18 cellular contexts compared by ENCODE assay signal in genomic region chr12:127121494-127122070, GRCh38.
"Had no signal": no experiment of that assay in that cellular context is flagged by ENCODE, and none has a peak within 500 bp of the region (broad histone marks: within the 10 kb centered on the region; RNA-seq: fewer than 3 reads in every experiment).

No MANE protein-coding gene starts in this region.

- H3K4me2 ChIP-seq: hepatocyte had no signal

- H3K27ac ChIP-seq: coronary artery, dorsolateral prefrontal cortex, esophagus muscularis mucosa, gastroesophageal sphincter, heart left ventricle, hepatocyte, left lung, lower lobe of right lung had no signal

- H3K4me3 Mint-ChIP-seq: mesothelial cell of epicardium had no signal

- H3K79me2 ChIP-seq: hepatocyte had no signal

- H3K4me3 ChIP-seq: coronary artery, dorsolateral prefrontal cortex, esophagus muscularis mucosa, gastroesophageal sphincter, heart left ventricle, hepatocyte, left lung, lower lobe of right lung, mucosa of descending colon had no signal

- H3K4me1 ChIP-seq: gastroesophageal sphincter, left lung, lower lobe of right lung had no signal

- H3K4me1 Mint-ChIP-seq: mesothelial cell of epicardium had no signal

- H3K36me3 Mint-ChIP-seq: mesothelial cell of epicardium had no signal

- H3K27me3 ChIP-seq: dorsolateral prefrontal cortex, foreskin keratinocyte, heart left ventricle, hepatocyte, left lung had no signal

- H2AFZ ChIP-seq: hepatocyte had no signal

- H3K27ac Mint-ChIP-seq: mesothelial cell of epicardium had no signal

- ATAC-seq: foreskin keratinocyte, gastroesophageal sphincter, left cardiac atrium, left lung, left ventricle myocardium superior, lower lobe of right lung, mucosa of descending colon had no signal

- H3K9me3 Mint-ChIP-seq: mesothelial cell of epicardium had no signal

- H3K36me3 ChIP-seq: esophagus muscularis mucosa, gastroesophageal sphincter, heart left ventricle, left lung, lower lobe of right lung had no signal

- DNase-seq: dermis blood vessel endothelial cell; dorsolateral prefrontal cortex; effector CD4-positive, alpha-beta T cell; effector memory CD4-positive, alpha-beta T cell; foreskin keratinocyte; heart left ventricle; hypothalamus; left cardiac atrium; left lung; left ventricle myocardium superior; lower lobe of right lung; mesenchymal stem cell; mucosa of descending colon had no signal

- H3K9me3 ChIP-seq: esophagus muscularis mucosa, gastroesophageal sphincter, heart left ventricle, left lung, lower lobe of right lung, mucosa of descending colon had no signal
